Comparison of ENCODE assay signal across 18 cellular contexts in genomic region chr6:38687549-38687948, GRCh38. TPM values are rescaled to one million over a fixed set of nuclear protein-coding genes. Genes with fewer than 3 reads are reported as not detected.
DNase-seq lines count a peak whose midpoint lies in the region; ATAC-seq, FAIRE-seq and TF ChIP-seq lines count a peak whose summit lies in the region.
"Had no signal": no experiment of that assay in that cellular context is flagged by ENCODE, and none has a peak within 500 bp of the region (broad histone marks: within the 10 kb centered on the region; RNA-seq: fewer than 3 reads in every experiment).

No MANE protein-coding gene starts in this region.

- peaks cover 0 to 12% of the 10 kb centered on the region in 2 experiments; a peak in 2 of 4 replicates for H3K36me3 ChIP-seq in GM12878 (ENCODE audit: control insufficient read depth in 2 of 2, insufficient read depth in 2 of 2, low read length in 1 of 2)
- peaks cover 0 to 7% (median 3%) of the 10 kb centered on the region in 4 donors for H3K36me3 ChIP-seq in liver (ENCODE audit: control insufficient read depth in 4 of 4, insufficient read depth in 3 of 4, low read depth in 1 of 4, low read length in 3 of 4)
- peaks cover under 1% of the 10 kb centered on the region for H3K36me3 ChIP-seq in breast epithelium

- no peak for TF ChIP-seq EP300 in GM12878 (IDR thresholded peaks at IDR 0.05; ENCODE audit: borderline replicate concordance in 1 of 2, control insufficient read depth in 1 of 2, low read depth in 2 of 2, low read length in 2 of 2)

- RAD21 ChIA-PET in GM12878 (lab: Charles Lee; ENCODE audit: unreplicated experiment) = interaction anchor here (0.6 to 1.7 kb wide), 7 partner anchors 16 to 652 kb away, joined by 3 to 7 read pairs (median 4); partner anchors contain the start of genes BTBD9 and GLO1

- H3K27me3 ChIP-seq in GM12878 (replicated peaks in 1 of 2; ENCODE audit: control insufficient read depth in 2 of 2, insufficient read depth in 2 of 2, low read length in 1 of 2) (no peaks in the 10 kb centered on the region), liver (ENCODE audit: control insufficient read depth in 4 of 4, insufficient read depth in 4 of 4, low read length in 3 of 4) (no peaks in the 10 kb centered on the region), breast epithelium (no peaks in the 10 kb centered on the region), foreskin keratinocyte (no peaks in the 10 kb centered on the region)
- H3K27me3 ChIP-seq: BLaER1 had no signal

- TF ChIP-seq POLR2A in GM12878 (IDR thresholded peaks at IDR 0.05; ENCODE audit: low read depth, low read length) = no peak
- TF ChIP-seq POLR2A in H54 (IDR thresholded peaks at IDR 0.05; ENCODE audit: low read depth, low read length) = no peak
- TF ChIP-seq POLR2A in breast epithelium (IDR thresholded peaks at IDR 0.05) = no peak

- CTCF ChIA-PET in GM12878 (lab: Yijun Ruan, JAX) = interaction anchor here (0.9 to 2.4 kb wide), 4 partner anchors 8 to 15 kb away, joined by 3 to 8 read pairs (median 4); no protein-coding TSS in a partner anchor

- no peak overlapping the region for H2AFZ ChIP-seq in GM12878 (ENCODE audit: control insufficient read depth, low read depth, low read length)
- H2AFZ ChIP-seq: GM23338 had no signal

- POLR2A ChIA-PET in GM12878 (lab: Charles Lee) = interaction anchor here (0.5 to 1.5 kb wide), 4 partner anchors 9 to 785 kb away, joined by 3 to 5 read pairs (median 3); no protein-coding TSS in a partner anchor

- H3K79me2 ChIP-seq in GM12878 (ENCODE audit: control insufficient read depth, insufficient read depth, low read length) = peaks cover 27% of the 10 kb centered on the region

- intact Hi-C loops in GM12878 (cut with micrococcal nuclease; ENCODE audit: unreplicated experiment) = no loop called here
- intact Hi-C loops in breast epithelium (cut with DNase I; ENCODE audit: low total_unique reads) = no loop called here

- ATAC-seq in GM12878 (no peak), foreskin keratinocyte (no peak), HG03378 (IDR thresholded peaks at IDR 0.05; ENCODE audit: unreplicated experiment) (no peak)
- ATAC-seq: GM23338 had no signal

- H3K4me1 ChIP-seq in GM12878 (ENCODE audit: control insufficient read depth, insufficient read depth, low read length) = peaks cover 13% of the 10 kb centered on the region
- peaks cover 7 to 30% (median 25%) of the 10 kb centered on the region in 4 donors for H3K4me1 ChIP-seq in liver (ENCODE audit: control insufficient read depth in 4 of 4, insufficient read depth in 4 of 4, low read length in 3 of 4)
- no peaks in the 10 kb centered on the region for H3K4me1 ChIP-seq in breast epithelium
- H3K4me1 ChIP-seq in foreskin keratinocyte = no peaks in the 10 kb centered on the region
- H3K4me1 ChIP-seq: HAP-1 had no signal

- BruUV-seq in GM12878 (replicated peaks; lab: Mats Ljungman, UMichigan) = TSS peak; percentile 5

- peak; percentile 25 for FAIRE-seq in D721Med (lab: Jason Lieb, UNC)
- no peak for FAIRE-seq in GM12878 (lab: Jason Lieb, UNC)
- no peak for FAIRE-seq in H54 (lab: Jason Lieb, UNC)

- H3K4me3 ChIP-seq in GM12878 = no peak overlapping the region
- no peak overlapping the region for H3K4me3 ChIP-seq in liver (ENCODE audit: low read depth in 1 of 3, low read length in 3 of 3)
- no peak overlapping the region for H3K4me3 ChIP-seq in breast epithelium
- H3K4me3 ChIP-seq: BLaER1, GM23338, HAP-1 had no signal

- H4K20me1 ChIP-seq in GM12878 (ENCODE audit: control insufficient read depth, insufficient read depth) = no peaks in the 10 kb centered on the region

- H3K27ac ChIP-seq in 22Rv1 (0 out of 2 replicates have a peak overlapping the region, but pooled peaks have one; percentile 7), GM12878 (ENCODE audit: control insufficient read depth, insufficient read depth) (no peak overlapping the region), liver (ENCODE audit: low read depth in 1 of 2, low read length in 2 of 2) (peak overlapping the region; percentile 9 to 38), breast epithelium (no peak overlapping the region), foreskin keratinocyte (no peak overlapping the region)
- H3K27ac ChIP-seq: BLaER1 had no signal

- TF ChIP-seq CTCF in 22Rv1 (IDR thresholded peaks at IDR 0.05) = no peak
- no peak for TF ChIP-seq CTCF in D721Med (IDR thresholded peaks at IDR 0.05; ENCODE audit: insufficient read depth, missing control alignments)
- TF ChIP-seq CTCF in GM12878 (IDR thresholded peaks at IDR 0.05 in 2 of 3, conservative IDR thresholded peaks at IDR 0.05 in 1 of 3; ENCODE audit: control insufficient read depth in 2 of 3, extremely low read depth in 1 of 3, insufficient read depth in 1 of 3, low read depth in 3 of 3, low read length in 3 of 3) = no peak
- TF ChIP-seq CTCF in liver (IDR thresholded peaks at IDR 0.05; ENCODE audit: low read depth, low read length, missing input control) = no peak
- TF ChIP-seq CTCF in breast epithelium (IDR thresholded peaks at IDR 0.05) = no peak
- no peak for TF ChIP-seq CTCF in foreskin keratinocyte (conservative IDR thresholded peaks at IDR 0.05)

- no peak for TF ChIP-seq RAD21 in GM12878 (IDR thresholded peaks at IDR 0.05; ENCODE audit: insufficient read depth, low read depth, low read length)
- TF ChIP-seq RAD21 in liver (IDR thresholded peaks at IDR 0.05) = no peak

- SMC1A ChIA-PET in GM12878 (lab: Charles Lee; ENCODE audit: uncharacterized antibody, unreplicated experiment) = interaction anchor here (1.0 to 2.0 kb wide), 5 partner anchors 8 to 15 kb away, joined by 4 to 14 read pairs (median 10); no protein-coding TSS in a partner anchor

- H3K9ac ChIP-seq in GM12878 (ENCODE audit: control insufficient read depth, insufficient read depth, low read length) (no peak overlapping the region), liver (ENCODE audit: low read depth in 1 of 2, low read length in 2 of 2) (no peak overlapping the region)
- H3K9ac ChIP-seq: BLaER1 had no signal

- DNase-seq in D721Med (ENCODE audit: insufficient read length, low spot score) (no peak), GM12878 (ENCODE audit: low read depth, low spot score) (no peak), H54 (ENCODE audit: insufficient read length, low spot score) (no peak), breast epithelium (ENCODE audit: low spot score in 2 of 2) (no peak), foreskin keratinocyte (no peak)
- DNase-seq: Calu3, DMS79, HFFc6, IMR-90, KG1 had no signal

- H3K9me3 ChIP-seq in GM12878 (replicated peaks; ENCODE audit: control insufficient read depth, insufficient read depth, low read length) (no peaks in the 10 kb centered on the region; the same call in 2 of the 3 replicates), liver (ENCODE audit: control insufficient read depth in 4 of 4, low read length in 3 of 4) (no peaks in the 10 kb centered on the region), breast epithelium (no peaks in the 10 kb centered on the region)
- H3K9me3 ChIP-seq: BLaER1, HAP-1 had no signal

- 100% methylated on average over 1 of the region's 1 CpG for WGBS in GM12878 (ENCODE audit: insufficient coverage, insufficient replicate concordance, low lambda C conversion rate, missing lambda C conversion rate)
- 97% methylated on average over 1 of the region's 1 CpG for WGBS in liver

- H3K4me2 ChIP-seq in GM12878 (ENCODE audit: control insufficient read depth, insufficient read depth) = no peak overlapping the region
- H3K4me2 ChIP-seq: GM23338 had no signal

- in situ Hi-C loops in GM12878 (cut with MboI) = no loop called here

RNA-seq across cellular contexts. Expression of gene GLO1, which starts 15.4 kb away (rescaled TPM):
- 24.1 and 24.9 TPM in 2 replicates for total RNA-seq in GM12878 (2013; cell fraction: nucleolus; rRNA removed)
- total RNA-seq in GM12878 (2014; rRNA removed) (151 and 203 TPM in 2 replicates), GM12878 (2014; rRNA removed; fragmentation: Illumina TruSeq; extraction: Trizol) (166 and 174 TPM in 2 replicates), GM12878 (2021) (108 and 110 TPM in 2 replicates), liver (100 to 1,000 TPM in 1 of 2 donors, 10 to 100 TPM in 1; 59.2 to 108 TPM), breast epithelium (100 to 1,000 TPM in 1 of 3 donors, 10 to 100 TPM in 2; 59.0 to 113 (median 79.3) TPM), foreskin keratinocyte (271 and 277 TPM in 2 replicates)
- polyA plus RNA-seq in GM12878 (2011; ENCODE audit: low read depth) = 42.7 TPM
- polyA plus RNA-seq in GM12878 (2011; rRNA removed) (148 and 215 TPM in 2 replicates), GM12878 (2014; fragmentation: Illumina TruSeq; extraction: Trizol) (190 and 242 TPM in 2 replicates), GM12878 (2014; fragmentation: Nextera tagmentation; extraction: Ambion mirVana) (100 to 1,000 TPM; 105 to 133 TPM), GM12878 (2014; rRNA removed) (116 and 141 TPM in 2 replicates), GM12878 (2016; fragmentation: Nextera tagmentation; extraction: Ambion mirVana) (100 to 1,000 TPM; 207 to 227 TPM), liver (10 to 100 TPM; 50.5 to 85.8 TPM), foreskin keratinocyte (191 and 217 TPM in 2 replicates)
- polyA plus RNA-seq in GM12878 (2011; cell fraction: cytosol; rRNA removed) = 52.7 and 61.1 TPM in 2 replicates
- 31.3 and 31.4 TPM in 2 replicates for polyA plus RNA-seq in GM12878 (2011; cell fraction: nucleus; rRNA removed)
- 68.3 and 89.5 TPM in 2 replicates for polyA plus RNA-seq in GM12878 (2012)
- 35.1 and 45.9 TPM in 2 replicates for polyA minus RNA-seq in GM12878 (2011; rRNA and poly(A)+ RNA removed)
- polyA minus RNA-seq in GM12878 (2011; cell fraction: cytosol; rRNA and poly(A)+ RNA removed) = 21.7 and 27.4 TPM in 2 replicates
- polyA minus RNA-seq in GM12878 (2011; cell fraction: nucleus; rRNA and poly(A)+ RNA removed) = 6.3 and 8.4 TPM in 2 replicates

RNA-seq across cellular contexts. Expression of gene DNAH8, which starts 27.6 kb away (rescaled TPM):
- total RNA-seq in GM12878 (2013; cell fraction: nucleolus; rRNA removed) = 0.02 and 0.10 TPM in 2 replicates
- total RNA-seq in GM12878 (2014; rRNA removed) (0.11 and 0.34 TPM in 2 replicates), GM12878 (2014; rRNA removed; fragmentation: Illumina TruSeq; extraction: Trizol) (0.18 and 0.31 TPM in 2 replicates), GM12878 (2021) (0.11 and 0.21 TPM in 2 replicates), liver (under 1 TPM; under 0.01 to 0.05 TPM), breast epithelium (under 1 TPM in 2 of 3 donors, not detected in 1; under 0.01 TPM), foreskin keratinocyte (under 0.01 TPM in 1 of 2 replicates, not detected in the other)
- polyA plus RNA-seq in GM12878 (2011; ENCODE audit: low read depth) = 0.08 TPM
- polyA plus RNA-seq in GM12878 (2011; rRNA removed) (not detected in 2 replicates), GM12878 (2014; fragmentation: Illumina TruSeq; extraction: Trizol) (0.10 and 0.14 TPM in 2 replicates), GM12878 (2014; fragmentation: Nextera tagmentation; extraction: Ambion mirVana) (under 1 TPM; 0.02 to 0.04 TPM), GM12878 (2014; rRNA removed) (0.05 TPM in 2 replicates), GM12878 (2016; fragmentation: Nextera tagmentation; extraction: Ambion mirVana) (not detected), liver (not detected), foreskin keratinocyte (not detected in 2 replicates)
- not detected in 2 replicates for polyA plus RNA-seq in GM12878 (2011; cell fraction: cytosol; rRNA removed)
- polyA plus RNA-seq in GM12878 (2011; cell fraction: nucleus; rRNA removed) = not detected in 2 replicates
- polyA plus RNA-seq in GM12878 (2012) = 0.14 and 0.65 TPM in 2 replicates
- not detected in 2 replicates for polyA minus RNA-seq in GM12878 (2011; rRNA and poly(A)+ RNA removed)
- polyA minus RNA-seq in GM12878 (2011; cell fraction: cytosol; rRNA and poly(A)+ RNA removed) = not detected in 2 replicates
- polyA minus RNA-seq in GM12878 (2011; cell fraction: nucleus; rRNA and poly(A)+ RNA removed) = not detected in 2 replicates
- total RNA-seq: G401, GM23338, HFFc6, IMR-90 had no signal
- polyA plus RNA-seq: AG04450, IMR-90 had no signal

RNA-seq across cellular contexts. Expression of gene BTBD9, which starts 47.8 kb away (rescaled TPM):
- 51.4 and 52.9 TPM in 2 replicates for total RNA-seq in GM12878 (2013; cell fraction: nucleolus; rRNA removed)
- total RNA-seq in GM12878 (2014; rRNA removed) (5.1 and 5.3 TPM in 2 replicates), GM12878 (2014; rRNA removed; fragmentation: Illumina TruSeq; extraction: Trizol) (4.7 and 5.0 TPM in 2 replicates), GM12878 (2021) (8.6 and 9.6 TPM in 2 replicates), liver (10 to 100 TPM in 1 of 2 donors, 1 to 10 TPM in 1; 5.4 to 12.4 TPM), breast epithelium (10 to 100 TPM; 12.8 to 25.5 (median 19.0) TPM), foreskin keratinocyte (4.2 and 4.6 TPM in 2 replicates)
- polyA plus RNA-seq in GM12878 (2011; ENCODE audit: low read depth) = 2.3 TPM
- polyA plus RNA-seq in GM12878 (2011; rRNA removed) (4.5 and 4.6 TPM in 2 replicates), GM12878 (2014; fragmentation: Illumina TruSeq; extraction: Trizol) (4.1 and 6.0 TPM in 2 replicates), GM12878 (2014; fragmentation: Nextera tagmentation; extraction: Ambion mirVana) (under 1 TPM; 0.22 to 0.55 TPM), GM12878 (2014; rRNA removed) (3.4 and 3.7 TPM in 2 replicates), GM12878 (2016; fragmentation: Nextera tagmentation; extraction: Ambion mirVana) (1 to 10 TPM; 6.9 to 7.5 TPM), liver (1 to 10 TPM; 2.0 to 6.0 TPM), foreskin keratinocyte (1.0 and 1.1 TPM in 2 replicates)
- 2.5 and 2.7 TPM in 2 replicates for polyA plus RNA-seq in GM12878 (2011; cell fraction: cytosol; rRNA removed)
- 5.2 and 6.3 TPM in 2 replicates for polyA plus RNA-seq in GM12878 (2011; cell fraction: nucleus; rRNA removed)
- 2.4 and 2.8 TPM in 2 replicates for polyA plus RNA-seq in GM12878 (2012)
- 19.9 and 34.1 TPM in 2 replicates for polyA minus RNA-seq in GM12878 (2011; rRNA and poly(A)+ RNA removed)
- 2.0 and 4.7 TPM in 2 replicates for polyA minus RNA-seq in GM12878 (2011; cell fraction: cytosol; rRNA and poly(A)+ RNA removed)
- 27.6 and 35.2 TPM in 2 replicates for polyA minus RNA-seq in GM12878 (2011; cell fraction: nucleus; rRNA and poly(A)+ RNA removed)

Comparison
In these comparisons a context has a peak if more than half of its experiments do, and no peak if none do; other contexts are left out.
1. H3K27ac ChIP-seq: peak in 22Rv1 (single experiment) and liver (2 of 2); none in GM12878 (single experiment), breast epithelium (0 of 2) and foreskin keratinocyte (single experiment).